Comparison of ENCODE assay signal across 26 cellular contexts in the genomic region with DNA sequence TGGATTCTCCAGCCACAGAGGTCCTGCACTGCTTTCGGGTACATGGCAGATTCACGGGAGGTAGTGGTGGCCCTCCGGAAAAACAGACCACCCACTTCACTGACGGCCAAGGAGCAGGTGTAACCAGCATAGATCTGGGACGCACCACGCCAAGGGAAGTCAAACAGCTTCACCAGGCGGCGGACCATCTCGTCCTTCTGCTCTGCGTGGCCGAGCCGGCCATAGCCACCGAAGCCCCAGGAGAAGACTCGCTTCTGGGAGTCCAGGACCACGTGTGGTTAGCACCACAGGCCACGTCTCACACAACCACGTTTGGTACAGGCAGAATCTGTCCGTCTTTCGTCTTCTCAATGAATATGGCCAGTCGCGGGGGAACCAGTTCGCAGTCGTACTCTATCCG.
DNase-seq lines count a peak whose midpoint lies in the region; ATAC-seq, FAIRE-seq and TF ChIP-seq lines count a peak whose summit lies in the region.
"Had no signal": no experiment of that assay in that cellular context is flagged by ENCODE, and none has a peak within 500 bp of the region (broad histone marks: within the 10 kb centered on the region; RNA-seq: fewer than 3 reads in every experiment).

No MANE protein-coding gene starts in this region.

- H3K4me3 ChIP-seq in K562 (no peak overlapping the region), upper lobe of right lung (no peak overlapping the region), H7 (ENCODE audit: insufficient read depth, low read depth, low read length) (no peak overlapping the region)
- H3K4me3 ChIP-seq: BLaER1 had no signal

- no peak overlapping the region for H2AFZ ChIP-seq in K562 (ENCODE audit: low read depth, low read length)

- H3K36me3 ChIP-seq in K562 (ENCODE audit: control insufficient read depth, insufficient read depth, low read length) (no peaks in the 10 kb centered on the region), upper lobe of right lung (no peaks in the 10 kb centered on the region), H7 (replicated peaks; ENCODE audit: control insufficient read depth, insufficient read depth, low read length) (no peaks in the 10 kb centered on the region)
- H3K36me3 ChIP-seq: BE2C, BLaER1 had no signal

- H3K4me1 ChIP-seq in K562 (replicated peaks in 1 of 2; ENCODE audit: control insufficient read depth in 2 of 2, insufficient read depth in 2 of 2, low read length in 2 of 2) (peaks cover 0 to 4% of the 10 kb centered on the region in 2 experiments; a peak in 1 of 5 replicates), upper lobe of right lung (no peaks in the 10 kb centered on the region)
- H3K4me1 ChIP-seq: BE2C, BLaER1 had no signal

- no peak for DNase-seq in K562 (ENCODE audit: extremely low read depth in 1 of 4, low spot score in 3 of 4)
- DNase-seq in chondrocyte (ENCODE audit: low spot score), result peak; percentile 91
- DNase-seq in upper lobe of right lung, result no peak
- DNase-seq in H7, result no peak
- DNase-seq in activated CD8-positive, alpha-beta memory T cell treated with anti-CD3 and anti-CD28 coated beads, Interleukin-2, amount 50 U/mL, for 48 hours, result no peak
- DNase-seq in hypothalamus (lab: John Stamatoyannopoulos, UW), result no peak
- DNase-seq: 8988T; ACHN; BE2C; C1 segment of cervical spinal cord; CD4-positive, CD25-positive, alpha-beta regulatory T cell; CD8-positive, alpha-beta memory T cell; COR-L47; DMS 273 treated with DMSO at 0.1 percent for 48 hours; DMS153; DMS53; DMS79; DND-41; EL; GDM1 had no signal

- H4K20me1 ChIP-seq in K562 (replicated peaks; ENCODE audit: control insufficient read depth, insufficient read depth, low read length), result no peaks in the 10 kb centered on the region
- H4K20me1 ChIP-seq: BLaER1 had no signal

- H3K79me2 ChIP-seq in K562 (ENCODE audit: control insufficient read depth, insufficient read depth, low read length), result no peaks in the 10 kb centered on the region

- TF ChIP-seq CTCF in K562 (IDR thresholded peaks at IDR 0.05 in 2 of 3, conservative IDR thresholded peaks at IDR 0.05 in 1 of 3; ENCODE audit: insufficient read depth in 2 of 3, low read depth in 1 of 3, low read length in 3 of 3) (no peak), chondrocyte (IDR thresholded peaks at IDR 0.05) (no peak), upper lobe of right lung (IDR thresholded peaks at IDR 0.05) (no peak)

- H3K4me1 Mint-ChIP-seq in chondrocyte (ENCODE audit: low read depth), result no peaks in the 10 kb centered on the region
- H3K4me1 Mint-ChIP-seq: CD14-positive monocyte; CD4-positive, alpha-beta memory T cell; CD4-positive, CD25-positive, alpha-beta regulatory T cell; CD8-positive, alpha-beta memory T cell had no signal

- 32% methylated on average over 24 of the region's 24 CpGs for WGBS in K562 (ENCODE audit: insufficient coverage, low coverage, missing lambda C conversion rate)

- peak; percentile 32; the same call in 2 of the 3 replicates for ATAC-seq in K562
- ATAC-seq in upper lobe of right lung, result peak; percentile 10

- no peak overlapping the region for H3K27ac ChIP-seq in K562 (ENCODE audit: extremely low read depth, low read depth, low read length)
- H3K27ac ChIP-seq in upper lobe of right lung, result no peak overlapping the region
- H3K27ac ChIP-seq: BLaER1 had no signal

- H3K9me1 ChIP-seq in K562 (ENCODE audit: control insufficient read depth, insufficient read depth, low read length), result no peaks in the 10 kb centered on the region

- CTCF ChIA-PET in K562 (lab: Yijun Ruan, JAX; ENCODE audit: low intra/inter-chr PET ratio), result no interaction called here

- H3K27me3 ChIP-seq in K562 (ENCODE audit: control insufficient read depth in 2 of 2, insufficient read depth in 2 of 2, low read length in 2 of 2) (peaks cover 12 to 34% of the 10 kb centered on the region in 2 experiments), upper lobe of right lung (no peaks in the 10 kb centered on the region), H7 (ENCODE audit: control insufficient read depth, insufficient read depth, low read length) (no peaks in the 10 kb centered on the region)
- H3K27me3 ChIP-seq: BE2C, BLaER1 had no signal

- TF ChIP-seq EP300 in K562 (IDR thresholded peaks at IDR 0.05; ENCODE audit: low read length), result no peak

- intact Hi-C loops in K562 (cut with micrococcal nuclease) (no loop called here), upper lobe of right lung (cut with DNase I) (no loop called here)

- TF ChIP-seq POLR2A in K562 (conservative IDR thresholded peaks at IDR 0.05), result no peak

- no peaks in the 10 kb centered on the region for H3K9me3 ChIP-seq in K562 (replicated peaks; ENCODE audit: control insufficient read depth, insufficient read depth, low read depth, low read length)
- H3K9me3 ChIP-seq in upper lobe of right lung, result no peaks in the 10 kb centered on the region
- H3K9me3 ChIP-seq: BE2C had no signal

- FAIRE-seq in K562 (lab: Jason Lieb, UNC), result no peak
- FAIRE-seq: A204.1, GM12891, GM19239 had no signal

- no peak overlapping the region for H3K27ac Mint-ChIP-seq in chondrocyte (ENCODE audit: unreplicated experiment)
- H3K27ac Mint-ChIP-seq: CD4-positive, alpha-beta memory T cell; CD4-positive, CD25-positive, alpha-beta regulatory T cell; CD8-positive, alpha-beta memory T cell had no signal

- peak overlapping the region; percentile 36 for H3K4me2 ChIP-seq in K562 (ENCODE audit: insufficient read depth, low read length)
- H3K4me2 ChIP-seq: BLaER1 had no signal

- peaks cover 9% of the 10 kb centered on the region for H3K27me3 Mint-ChIP-seq in chondrocyte (ENCODE audit: low read depth)
- H3K27me3 Mint-ChIP-seq: CD4-positive, CD25-positive, alpha-beta regulatory T cell; CD8-positive, alpha-beta memory T cell had no signal

- H3K36me3 Mint-ChIP-seq in chondrocyte (ENCODE audit: low read depth), result peaks cover 3% of the 10 kb centered on the region
- H3K36me3 Mint-ChIP-seq: CD14-positive monocyte; CD4-positive, alpha-beta memory T cell; CD4-positive, CD25-positive, alpha-beta regulatory T cell; CD8-positive, alpha-beta memory T cell had no signal

- no peak overlapping the region for H3K4me3 Mint-ChIP-seq in chondrocyte (ENCODE audit: unreplicated experiment)
- H3K4me3 Mint-ChIP-seq: CD14-positive monocyte; CD4-positive, CD25-positive, alpha-beta regulatory T cell; CD8-positive, alpha-beta memory T cell had no signal

- no peaks in the 10 kb centered on the region for H3K9me3 Mint-ChIP-seq in chondrocyte (ENCODE audit: low read depth)

- BruUV-seq in K562 (replicated peaks; lab: Mats Ljungman, UMichigan), result no TSS peak

- TF ChIP-seq RAD21 in K562 (CRISPR knock-in tag; conservative IDR thresholded peaks at IDR 0.05 in 1 of 2, IDR thresholded peaks at IDR 0.05 in 1 of 2), result no peak

- in situ Hi-C loops in K562 (cut with MboI), result no loop called here

- POLR2A ChIA-PET in K562 (lab: Yijun Ruan, JAX), result no interaction called here

- no peak overlapping the region for H3K9ac ChIP-seq in K562 (ENCODE audit: insufficient read depth in 1 of 2, low read depth in 2 of 2, low read length in 2 of 2)
- H3K9ac ChIP-seq: BLaER1 had no signal

TF ChIP-seq in K562, 482 proteins besides CTCF, POLR2A, EP300 and RAD21:
- TF ChIP-seq ZNF717 (CRISPR knock-in tag; IDR thresholded peaks at IDR 0.05) (no peak), JUNB (CRISPR knock-in tag; conservative IDR thresholded peaks at IDR 0.05) (no peak), KDM5B (IDR thresholded peaks at IDR 0.05; ENCODE audit: insufficient replicate concordance, low read depth, low read length) (no peak)
- TF ChIP-seq, protein P1, sequence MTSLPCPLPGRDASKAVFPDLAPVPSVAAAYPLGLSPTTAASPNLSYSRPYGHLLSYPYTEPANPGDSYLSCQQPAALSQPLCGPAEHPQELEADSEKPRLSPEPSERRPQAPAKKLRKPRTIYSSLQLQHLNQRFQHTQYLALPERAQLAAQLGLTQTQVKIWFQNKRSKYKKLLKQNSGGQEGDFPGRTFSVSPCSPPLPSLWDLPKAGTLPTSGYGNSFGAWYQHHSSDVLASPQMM (CRISPR knock-in tag; IDR thresholded peaks at IDR 0.05), result no peak
- TF ChIP-seq, protein P2, sequence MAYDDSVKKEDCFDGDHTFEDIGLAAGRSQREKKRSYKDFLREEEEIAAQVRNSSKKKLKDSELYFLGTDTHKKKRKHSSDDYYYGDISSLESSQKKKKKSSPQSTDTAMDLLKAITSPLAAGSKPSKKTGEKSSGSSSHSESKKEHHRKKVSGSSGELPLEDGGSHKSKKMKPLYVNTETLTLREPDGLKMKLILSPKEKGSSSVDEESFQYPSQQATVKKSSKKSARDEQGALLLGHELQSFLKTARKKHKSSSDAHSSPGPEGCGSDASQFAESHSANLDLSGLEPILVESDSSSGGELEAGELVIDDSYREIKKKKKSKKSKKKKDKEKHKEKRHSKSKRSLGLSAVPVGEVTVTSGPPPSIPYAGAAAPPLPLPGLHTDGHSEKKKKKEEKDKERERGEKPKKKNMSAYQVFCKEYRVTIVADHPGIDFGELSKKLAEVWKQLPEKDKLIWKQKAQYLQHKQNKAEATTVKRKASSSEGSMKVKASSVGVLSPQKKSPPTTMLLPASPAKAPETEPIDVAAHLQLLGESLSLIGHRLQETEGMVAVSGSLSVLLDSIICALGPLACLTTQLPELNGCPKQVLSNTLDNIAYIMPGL (CRISPR knock-in tag; IDR thresholded peaks at IDR 0.05), result no peak
- TF ChIP-seq, protein P3, sequence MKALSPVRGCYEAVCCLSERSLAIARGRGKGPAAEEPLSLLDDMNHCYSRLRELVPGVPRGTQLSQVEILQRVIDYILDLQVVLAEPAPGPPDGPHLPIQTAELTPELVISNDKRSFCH (CRISPR knock-in tag; IDR thresholded peaks at IDR 0.05), result no peak
- TF ChIP-seq, protein P3 (tag; IDR thresholded peaks at IDR 0.05), result no peak
